ENCODE assay signal across 24 cellular contexts in the genomic region with DNA sequence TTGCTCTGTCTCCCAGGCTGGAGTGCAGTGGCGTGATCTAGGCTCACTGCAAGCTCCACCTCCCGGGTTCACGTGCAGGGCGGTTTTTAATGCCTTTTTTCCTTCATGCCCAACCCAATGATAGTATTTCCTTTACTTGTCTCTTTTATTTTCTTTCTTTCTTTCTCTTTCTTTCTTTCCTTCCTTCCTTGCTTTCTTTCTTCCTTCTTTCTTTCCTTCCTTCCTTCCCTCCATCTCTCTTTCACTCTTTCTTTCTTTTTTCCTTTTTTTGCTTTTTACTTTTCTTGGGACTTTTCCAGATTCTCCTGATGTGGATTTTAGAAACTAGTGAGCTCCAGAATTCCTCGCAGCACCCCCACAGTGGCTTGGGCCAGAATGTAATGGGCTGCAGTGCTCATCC.
"Had no signal": no experiment of that assay in that cellular context is flagged by ENCODE, and none has a peak within 500 bp of the region (broad histone marks: within the 10 kb centered on the region; RNA-seq: fewer than 3 reads in every experiment).

No MANE protein-coding gene starts in this region.

- ATAC-seq: left cardiac atrium; natural killer cell treated with Interleukin-12 subunit alpha and Interleukin-12 subunit beta and Interleukin-15 and Interleukin-18, amount 100 ng/mL, for 72 hours; psoas muscle; right lobe of liver had no signal

- H3K27ac Mint-ChIP-seq: memory B cell, mesothelial cell of epicardium had no signal

- H3K4me3 Mint-ChIP-seq: memory B cell; mesothelial cell of epicardium; natural killer cell treated with Interleukin-12 subunit alpha and Interleukin-12 subunit beta and Interleukin-15 and Interleukin-18, amount 100 ng/mL, for 72 hours; stimulated activated effector memory CD8-positive, alpha-beta T cell treated with anti-CD3 and anti-CD28 coated beads, Interleukin-12 subunit alpha, Interleukin-12 subunit beta, amount 100 ng/mL, for 72 hours had no signal

- H3K4me1 Mint-ChIP-seq: mesothelial cell of epicardium had no signal

- H3K4me3 ChIP-seq: dorsolateral prefrontal cortex, hepatocyte, left ventricle myocardium inferior, lower lobe of right lung, psoas muscle, right lobe of liver, stomach, thoracic aorta, transverse colon had no signal

- H3K36me3 ChIP-seq: left ventricle myocardium inferior, lower lobe of right lung, right lobe of liver, transverse colon had no signal

- H3K9me3 ChIP-seq: left ventricle myocardium inferior, lower lobe of right lung, psoas muscle, right lobe of liver, stomach, thoracic aorta, transverse colon had no signal

- H3K36me3 Mint-ChIP-seq: mesothelial cell of epicardium; natural killer cell treated with Interleukin-12 subunit alpha and Interleukin-12 subunit beta and Interleukin-15 and Interleukin-18, amount 100 ng/mL, for 72 hours; stimulated activated effector memory CD8-positive, alpha-beta T cell treated with anti-CD3 and anti-CD28 coated beads, Interleukin-12 subunit alpha, Interleukin-12 subunit beta, amount 100 ng/mL, for 72 hours had no signal

- H3K27ac ChIP-seq: hepatocyte, left ventricle myocardium inferior, lower lobe of right lung, parathyroid adenoma, psoas muscle, right lobe of liver, stomach, thoracic aorta, transverse colon had no signal

- H3K27me3 Mint-ChIP-seq: memory B cell had no signal

- H3K9me3 Mint-ChIP-seq: memory B cell; mesothelial cell of epicardium; natural killer cell treated with Interleukin-12 subunit alpha and Interleukin-12 subunit beta and Interleukin-15 and Interleukin-18, amount 100 ng/mL, for 72 hours; stimulated activated effector memory CD8-positive, alpha-beta T cell treated with anti-CD3 and anti-CD28 coated beads, Interleukin-12 subunit alpha, Interleukin-12 subunit beta, amount 100 ng/mL, for 72 hours had no signal

- H3K4me1 ChIP-seq: left ventricle myocardium inferior, lower lobe of right lung, parathyroid adenoma, psoas muscle, right lobe of liver, stomach, transverse colon had no signal

- DNase-seq: cortex of kidney; dorsolateral prefrontal cortex; effector CD8-positive, alpha-beta T cell; foreskin melanocyte; head of caudate nucleus; kidney; left cardiac atrium; left ventricle myocardium inferior; lower lobe of right lung; psoas muscle; retina; right lobe of liver; stimulated activated CD4-positive, alpha-beta T cell treated with anti-CD3 and anti-CD28 coated beads, Interleukin-4, amount 100 ng/mL, for 1 hour; stimulated activated CD8-positive, alpha-beta memory T cell treated with anti-CD3 and anti-CD28 coated beads, Interleukin-4, amount 100 ng/mL, for 48 hours; stomach; substantia nigra; transverse colon had no signal
